Comparison of ENCODE assay signal across 1 cellular context in genomic region chr1:93817819-93818569, GRCh38.
TF ChIP-seq lines count a peak whose summit lies in the region.

No MANE protein-coding gene starts in this region.

TF ChIP-seq in liver, 16 proteins besides CTCF, POLR2A, EP300 and RAD21 (continued from another document):
- TF ChIP-seq ATF3 (IDR thresholded peaks at IDR 0.05) (no peak), TAF1 (conservative IDR thresholded peaks at IDR 0.05) (no peak), HNF4A (conservative IDR thresholded peaks at IDR 0.05) (no peak), NR2F2 (IDR thresholded peaks at IDR 0.05) (no peak), EGR1 (IDR thresholded peaks at IDR 0.05; ENCODE audit: low read depth in 2 of 2) (no peak)
